21 cellular contexts compared by ENCODE assay signal in the genomic region with DNA sequence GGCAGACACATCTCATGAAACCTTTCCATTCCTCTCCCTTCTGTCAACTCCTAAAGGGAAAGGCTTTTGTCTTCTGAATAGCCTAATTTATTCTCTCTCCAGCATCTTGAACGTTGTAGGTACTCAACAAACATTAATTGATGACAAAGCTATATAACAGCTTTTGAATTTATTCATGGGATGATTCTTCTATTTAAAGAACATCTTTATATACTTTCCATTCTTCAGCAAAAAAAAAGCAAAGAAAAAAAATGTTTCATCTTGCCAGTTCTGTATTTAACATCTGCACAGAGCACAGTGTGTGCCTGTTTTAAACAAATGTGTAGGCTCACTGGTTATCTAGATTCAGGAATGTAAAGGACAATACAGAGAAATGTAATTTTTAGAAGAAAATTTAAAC.
DNase-seq lines count a peak whose midpoint lies in the region; ATAC-seq, FAIRE-seq and TF ChIP-seq lines count a peak whose summit lies in the region.
"Had no signal": no experiment of that assay in that cellular context is flagged by ENCODE, and none has a peak within 500 bp of the region (broad histone marks: within the 10 kb centered on the region; RNA-seq: fewer than 3 reads in every experiment).

No MANE protein-coding gene starts in this region.

- DNase-seq in A549 (ENCODE audit: low read depth in 1 of 2, low spot score in 1 of 2) = no peak
- no peak for DNase-seq in dorsolateral prefrontal cortex
- no peak for DNase-seq in stimulated activated naive B cell treated with anti-CD40 and anti-IgM and Interleukin-4, amounts not matched to agents 10 μg/mL and 1 μg/mL and 100 μg/mL, for 72 hours
- no peak for DNase-seq in HepG2 (ENCODE audit: low spot score)
- no peak for DNase-seq in PC-3
- no peak for DNase-seq in HAP-1 (ENCODE audit: low spot score in 2 of 2)
- DNase-seq: 8988T; C1 segment of cervical spinal cord; Calu3; CD4-positive, alpha-beta memory T cell; COR-L47; DMS53; DND-41; GM23248; H7 had no signal

- no peaks in the 10 kb centered on the region for H3F3A ChIP-seq in PC-3 (ENCODE audit: low read length, unreplicated experiment)

- H3K27me3 Mint-ChIP-seq in stimulated activated naive B cell treated with anti-CD40 and anti-IgM and Interleukin-4, amounts not matched to agents 10 μg/mL and 1 μg/mL and 100 μg/mL, for 72 hours = no peaks in the 10 kb centered on the region

- no peak overlapping the region for H2AFZ ChIP-seq in OCI-LY3 (ENCODE audit: low read depth, low read length)
- H2AFZ ChIP-seq in HepG2 (ENCODE audit: low read length) = no peak overlapping the region
- no peak overlapping the region for H2AFZ ChIP-seq in PC-3 (ENCODE audit: low read length)
- H2AFZ ChIP-seq: GM23248 had no signal

- FAIRE-seq in A549 (lab: Jason Lieb, UNC) (peak; percentile 28), HepG2 (lab: Jason Lieb, UNC) (no peak)
- FAIRE-seq: G401.6, GM12892, H1 had no signal

- ATAC-seq in A549 (no peak), HepG2 (no peak), PC-3 (no peak), GM18520 (IDR thresholded peaks at IDR 0.05; ENCODE audit: unreplicated experiment) (no peak)
- ATAC-seq in stimulated activated naive B cell treated with anti-CD40 and anti-IgM and Interleukin-4, amounts not matched to agents 10 μg/mL and 1 μg/mL and 100 μg/mL, for 72 hours (replicated peaks) = no peak
- ATAC-seq: HCT116 had no signal

- H3K4me1 Mint-ChIP-seq in stimulated activated naive B cell treated with anti-CD40 and anti-IgM and Interleukin-4, amounts not matched to agents 10 μg/mL and 1 μg/mL and 100 μg/mL, for 72 hours = peaks cover 47 to 83% of the 10 kb centered on the region in 2 donors
- H3K4me1 Mint-ChIP-seq: CD4-positive, alpha-beta memory T cell had no signal

- H3K79me2 ChIP-seq in OCI-LY3 (ENCODE audit: low read length) (peaks cover 82% of the 10 kb centered on the region), HepG2 (ENCODE audit: insufficient read depth, low read length) (no peaks in the 10 kb centered on the region), PC-3 (ENCODE audit: low read length) (no peaks in the 10 kb centered on the region)

- H3K27ac Mint-ChIP-seq in stimulated activated naive B cell treated with anti-CD40 and anti-IgM and Interleukin-4, amounts not matched to agents 10 μg/mL and 1 μg/mL and 100 μg/mL, for 72 hours = peak overlapping the region; percentile 95
- H3K27ac Mint-ChIP-seq: CD4-positive, alpha-beta memory T cell had no signal

- TF ChIP-seq POLR2A in A549 (IDR thresholded peaks at IDR 0.05; ENCODE audit: low read length) = no peak
- no peak for TF ChIP-seq POLR2A in HepG2 (IDR thresholded peaks at IDR 0.05; ENCODE audit: insufficient read depth in 1 of 2, low read depth in 2 of 2, low read length in 2 of 2)

- H3K9me3 Mint-ChIP-seq in stimulated activated naive B cell treated with anti-CD40 and anti-IgM and Interleukin-4, amounts not matched to agents 10 μg/mL and 1 μg/mL and 100 μg/mL, for 72 hours = peaks cover 17 to 20% of the 10 kb centered on the region in 2 donors

- H3K4me1 ChIP-seq in A549 (no peaks in the 10 kb centered on the region), OCI-LY3 (ENCODE audit: low read length) (peaks cover 52% of the 10 kb centered on the region), HepG2 (ENCODE audit: insufficient read depth, low read length) (no peaks in the 10 kb centered on the region), PC-3 (ENCODE audit: insufficient read depth, low read length) (no peaks in the 10 kb centered on the region), HAP-1 (peaks cover 4% of the 10 kb centered on the region; the same call in 1 of the 2 replicates)

- TF ChIP-seq CTCF in A549 (IDR thresholded peaks at IDR 0.05) (no peak), OCI-LY3 (IDR thresholded peaks at IDR 0.05; ENCODE audit: low read depth, low read length) (no peak), dorsolateral prefrontal cortex (IDR thresholded peaks at IDR 0.05 in 54 of 56, conservative IDR thresholded peaks at IDR 0.05 in 2 of 56; ENCODE audit: low read depth in 1 of 56, partially characterized antibody in 56 of 56) (no peak), HepG2 (CRISPR knock-in tag; IDR thresholded peaks at IDR 0.05) (no peak), PC-3 (conservative IDR thresholded peaks at IDR 0.05; ENCODE audit: low read depth, low read length) (no peak)

- H3K36me3 ChIP-seq in OCI-LY3 (replicated peaks; ENCODE audit: low read depth, low read length) (peaks cover 81% of the 10 kb centered on the region), HepG2 (replicated peaks in 1 of 2; ENCODE audit: control insufficient read depth in 1 of 2, insufficient read depth in 2 of 2, low read length in 2 of 2) (no peaks in the 10 kb centered on the region), PC-3 (ENCODE audit: low read depth, low read length) (no peaks in the 10 kb centered on the region), HAP-1 (replicated peaks) (no peaks in the 10 kb centered on the region)

- intact Hi-C loops in dorsolateral prefrontal cortex (cut with DNase I) = no loop called here
- intact Hi-C loops in HepG2 (cut with micrococcal nuclease; ENCODE audit: unreplicated experiment) = no loop called here
- intact Hi-C loops in PC-3 (cut with micrococcal nuclease) = no loop called here

- no peak for TF ChIP-seq RAD21 in A549 (conservative IDR thresholded peaks at IDR 0.05 in 1 of 2, IDR thresholded peaks at IDR 0.05 in 1 of 2)
- no peak for TF ChIP-seq RAD21 in HepG2 (CRISPR knock-in tag; IDR thresholded peaks at IDR 0.05)

- WGBS in A549 (ENCODE audit: missing lambda C conversion rate) = 0% methylated on average over 1 of the region's 1 CpG
- WGBS in HepG2 (ENCODE audit: low lambda C conversion rate) = 0% methylated on average over 1 of the region's 1 CpG

- peaks cover 14% of the 10 kb centered on the region; the same call in 1 of the 2 replicates for H4K20me1 ChIP-seq in OCI-LY3 (ENCODE audit: insufficient read depth, low read length)
- H4K20me1 ChIP-seq in HepG2 (ENCODE audit: insufficient read depth, low read length) = no peaks in the 10 kb centered on the region
- H4K20me1 ChIP-seq in PC-3 (ENCODE audit: low read length) = no peaks in the 10 kb centered on the region

- H3K4me2 ChIP-seq in A549 (no peak overlapping the region), OCI-LY3 (ENCODE audit: low read length) (no peak overlapping the region), HepG2 (ENCODE audit: low read depth, low read length) (no peak overlapping the region), PC-3 (ENCODE audit: low read length) (no peak overlapping the region)

- H3K27ac ChIP-seq in A549 = no peak overlapping the region
- peak overlapping the region; percentile 1; the same call in 1 of the 2 replicates for H3K27ac ChIP-seq in OCI-LY3 (ENCODE audit: low read length)
- peak overlapping the region in 31 of 59 donors; percentile 1 to 76 (median 35) for H3K27ac ChIP-seq in dorsolateral prefrontal cortex
- H3K27ac ChIP-seq in HepG2 (ENCODE audit: extremely low read length, insufficient read depth, low read length) = no peak overlapping the region
- H3K27ac ChIP-seq in PC-3 (ENCODE audit: low read length) = no peak overlapping the region
- H3K27ac ChIP-seq: GM23248 had no signal

- H3K36me3 Mint-ChIP-seq in stimulated activated naive B cell treated with anti-CD40 and anti-IgM and Interleukin-4, amounts not matched to agents 10 μg/mL and 1 μg/mL and 100 μg/mL, for 72 hours = peaks cover 53 to 75% of the 10 kb centered on the region in 2 donors
- H3K36me3 Mint-ChIP-seq: CD4-positive, alpha-beta memory T cell had no signal

- POLR2A ChIA-PET in A549 (lab: Yijun Ruan, JAX) (no interaction called here), HepG2 (lab: Yijun Ruan, JAX) (no interaction called here), PC-3 (lab: Charles Lee; ENCODE audit: unreplicated experiment) (no interaction called here)

- no peak overlapping the region for H3K9ac ChIP-seq in OCI-LY3 (ENCODE audit: low read length)
- no peak overlapping the region for H3K9ac ChIP-seq in HepG2 (ENCODE audit: insufficient read depth, low read depth, low read length)
- H3K9ac ChIP-seq in PC-3 (ENCODE audit: low read length) = no peak overlapping the region
- H3K9ac ChIP-seq: GM23248 had no signal

- H3K4me3 Mint-ChIP-seq in stimulated activated naive B cell treated with anti-CD40 and anti-IgM and Interleukin-4, amounts not matched to agents 10 μg/mL and 1 μg/mL and 100 μg/mL, for 72 hours = peak overlapping the region in 1 of 2 donors; percentile 12
- H3K4me3 Mint-ChIP-seq: CD4-positive, alpha-beta memory T cell had no signal

- H3K9me3 ChIP-seq in A549 (0 out of 3 replicates have a peak, but pooled peaks cover 3% of the 10 kb centered on the region), OCI-LY3 (ENCODE audit: insufficient read depth, low read length) (no peaks in the 10 kb centered on the region), HepG2 (ENCODE audit: low read length) (no peaks in the 10 kb centered on the region), PC-3 (ENCODE audit: low read length) (no peaks in the 10 kb centered on the region), HAP-1 (no peaks in the 10 kb centered on the region)

- H3K27me3 ChIP-seq in OCI-LY3 (ENCODE audit: low read depth, low read length) = no peaks in the 10 kb centered on the region
- H3K27me3 ChIP-seq in dorsolateral prefrontal cortex = no peaks in the 10 kb centered on the region
- H3K27me3 ChIP-seq in HepG2 (ENCODE audit: control insufficient read depth in 1 of 2, insufficient read depth in 2 of 2, low read length in 2 of 2) = no peaks in the 10 kb centered on the region; a peak in 1 of 5 replicates
- no peaks in the 10 kb centered on the region for H3K27me3 ChIP-seq in PC-3 (ENCODE audit: low read length)
- no peaks in the 10 kb centered on the region for H3K27me3 ChIP-seq in HAP-1 (ENCODE audit: low read depth)

- H3K4me3 ChIP-seq in A549 (no peak overlapping the region), OCI-LY3 (ENCODE audit: low read length) (no peak overlapping the region), dorsolateral prefrontal cortex (no peak overlapping the region), HepG2 (replicated peaks in 1 of 3; ENCODE audit: insufficient read depth in 1 of 3, low read depth in 2 of 3, low read length in 3 of 3) (no peak overlapping the region), PC-3 (ENCODE audit: low read length) (no peak overlapping the region), HAP-1 (no peak overlapping the region)
- H3K4me3 ChIP-seq: GM23248 had no signal

- CTCF ChIA-PET in A549 (lab: Yijun Ruan, JAX) (no interaction called here), HepG2 (lab: Yijun Ruan, JAX; ENCODE audit: low intra/inter-chr PET ratio, low total read pairs) (no interaction called here), PC-3 (lab: Charles Lee) (no interaction called here)

- no TSS peak for BruUV-seq in HepG2 (replicated peaks; lab: Mats Ljungman, UMichigan)
- BruUV-seq in PC-3 (replicated peaks; lab: Mats Ljungman, UMichigan) = no TSS peak

- H3K9me2 ChIP-seq in PC-3 (replicated peaks; ENCODE audit: low read length) = no peaks in the 10 kb centered on the region

- in situ Hi-C loops in HepG2 (cut with HindIII; ENCODE audit: extremely low pct_ligation_motif_present, low pct_unique_long_range_greater_than_20kb) = no loop called here
- in situ Hi-C loops in HAP-1 (cut with MboI; ENCODE audit: low sequenced_read_pairs) = no loop called here

- TF ChIP-seq EP300 in A549 (IDR thresholded peaks at IDR 0.05) (no peak), HepG2 (IDR thresholded peaks at IDR 0.05; ENCODE audit: low read depth in 2 of 2, low read length in 2 of 2) (no peak), HepG2 (CRISPR knock-in tag; IDR thresholded peaks at IDR 0.05; ENCODE audit: borderline replicate concordance) (no peak)

TF ChIP-seq in HepG2, 621 proteins besides CTCF, POLR2A, EP300 and RAD21 (continues in another document):
- TF ChIP-seq HDAC6 (IDR thresholded peaks at IDR 0.05; ENCODE audit: low read depth, low read length) = no peak

Comparison
In these comparisons a context has a peak if more than half of its experiments do, and no peak if none do; other contexts are left out.
1. H3K27ac ChIP-seq: peak in OCI-LY3 (single experiment) and dorsolateral prefrontal cortex (31 of 59); none in A549 (0 of 2), HepG2 (single experiment) and PC-3 (single experiment).